8 cellular contexts compared by ENCODE assay signal in the genomic region with DNA sequence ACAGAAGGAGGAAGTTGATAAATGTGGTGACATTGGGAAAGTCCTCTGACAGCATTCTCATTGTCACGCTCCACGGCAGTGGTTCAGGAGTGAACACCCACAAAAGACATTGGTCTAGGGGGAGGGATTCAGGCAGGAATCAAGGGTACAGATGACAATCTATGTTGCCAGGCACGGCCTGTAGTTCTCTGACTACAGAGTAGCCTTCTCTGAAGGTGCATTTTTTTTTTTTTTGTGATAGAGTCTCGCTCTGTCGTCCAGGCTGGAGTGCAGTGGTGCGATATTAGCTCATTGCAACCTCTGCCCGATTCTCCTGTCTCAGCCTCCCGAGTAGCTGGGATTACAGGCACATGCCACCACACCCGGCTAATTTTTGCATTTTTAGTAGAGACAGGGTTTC. TPM values are rescaled to one million over a fixed set of nuclear protein-coding genes. Genes with fewer than 3 reads are reported as not detected.
DNase-seq lines count a peak whose midpoint lies in the region; ATAC-seq and TF ChIP-seq lines count a peak whose summit lies in the region.

No MANE protein-coding gene starts in this region.

- H3K36me3 ChIP-seq in thyroid gland (no peaks in the 10 kb centered on the region), mesendoderm (ENCODE audit: control insufficient read depth, insufficient read depth, low read length) (no peaks in the 10 kb centered on the region)

- H3K4me2 ChIP-seq in mesendoderm (ENCODE audit: low read length): no peak overlapping the region

- no peak overlapping the region for H2BK120ac ChIP-seq in mesendoderm (ENCODE audit: low read depth, low read length)

- 86 to 88% methylated on average over 9 of the region's 9 CpGs for WGBS in thyroid gland, 2 donors
- no CpG with 5 or more reads among the region's 9 CpGs for WGBS in mesendoderm (ENCODE audit: extremely low coverage, insufficient coverage, low lambda C conversion rate)

- no peak overlapping the region for H4K5ac ChIP-seq in mesendoderm (ENCODE audit: low read length)

- H3K9ac ChIP-seq in mesendoderm (ENCODE audit: low read length): no peak overlapping the region

- no peaks in the 10 kb centered on the region for H3K9me3 Mint-ChIP-seq in stimulated activated naive CD8-positive, alpha-beta T cell treated with anti-CD3 and anti-CD28 coated beads, Interleukin-15, Interleukin-2, amounts not matched to agents 100 ng/mL and 50 ng/mL, for 24 hours

- CTCF ChIA-PET in HEK293T (lab: Yijun Ruan, JAX): no interaction called here

- TF ChIP-seq POLR2A in erythroblast (IDR thresholded peaks at IDR 0.05; ENCODE audit: low read length) (peak; percentile 29), thyroid gland (IDR thresholded peaks at IDR 0.05) (no peak)

- peak overlapping the region; percentile 2 for H3K4me3 Mint-ChIP-seq in stimulated activated naive CD8-positive, alpha-beta T cell treated with anti-CD3 and anti-CD28 coated beads, Interleukin-15, Interleukin-2, amounts not matched to agents 100 ng/mL and 50 ng/mL, for 24 hours

- H2BK15ac ChIP-seq in mesendoderm (replicated peaks; ENCODE audit: low read depth): no peak overlapping the region

- peaks cover 25% of the 10 kb centered on the region for H3K4me1 Mint-ChIP-seq in stimulated activated naive CD8-positive, alpha-beta T cell treated with anti-CD3 and anti-CD28 coated beads, Interleukin-15, Interleukin-2, amounts not matched to agents 100 ng/mL and 50 ng/mL, for 24 hours (ENCODE audit: low read depth)

- H3K18ac ChIP-seq in mesendoderm (ENCODE audit: low read length): no peak overlapping the region

- H3K4me3 ChIP-seq in thyroid gland (replicated peaks in 1 of 3): no peak overlapping the region
- no peak overlapping the region for H3K4me3 ChIP-seq in mesendoderm (ENCODE audit: low read length)

- intact Hi-C loops in thyroid gland (cut with DNase I): no loop called here

- ATAC-seq in GM18858 (IDR thresholded peaks at IDR 0.05; ENCODE audit: unreplicated experiment): peak; percentile 64

- POLR2A ChIA-PET in HEK293T (lab: Yijun Ruan, JAX): no interaction called here

- H3K79me2 ChIP-seq in mesendoderm (ENCODE audit: control insufficient read depth, insufficient read depth, low read length): no peaks in the 10 kb centered on the region

- TF ChIP-seq CTCF in thyroid gland (IDR thresholded peaks at IDR 0.05): no peak

- DNase-seq in HEK293T (ENCODE audit: extremely low spot score): no peak
- DNase-seq in MV-4-11 (lab: John Stamatoyannopoulos, UW): peak; percentile 98
- DNase-seq in erythroblast (lab: John Stamatoyannopoulos, UW): peak; percentile 64 to 90
- DNase-seq in thyroid gland: no peak
- no peak for DNase-seq in NCI-H510A treated with DMSO at 0.1 percent for 48 hours (lab: John Stamatoyannopoulos, UW)
- DNase-seq in mesendoderm: no peak

- H3K9me3 ChIP-seq in thyroid gland: no peaks in the 10 kb centered on the region

- peak overlapping the region; percentile 78 for H3K27ac Mint-ChIP-seq in stimulated activated naive CD8-positive, alpha-beta T cell treated with anti-CD3 and anti-CD28 coated beads, Interleukin-15, Interleukin-2, amounts not matched to agents 100 ng/mL and 50 ng/mL, for 24 hours

- H3K27ac ChIP-seq in thyroid gland (no peak overlapping the region), mesendoderm (ENCODE audit: low read depth, low read length) (no peak overlapping the region)

- H3K27me3 ChIP-seq in thyroid gland (no peaks in the 10 kb centered on the region), mesendoderm (ENCODE audit: insufficient read depth, low read length, poor library complexity) (no peaks in the 10 kb centered on the region)

- no peak overlapping the region for H3K56ac ChIP-seq in mesendoderm (ENCODE audit: low read length)

- H3K4ac ChIP-seq in mesendoderm (ENCODE audit: low read depth, low read length): no peak overlapping the region

- no peaks in the 10 kb centered on the region for H3K79me1 ChIP-seq in mesendoderm (ENCODE audit: low read length)

- H3K23ac ChIP-seq in mesendoderm (ENCODE audit: low read length): no peak overlapping the region

- H2AK5ac ChIP-seq in mesendoderm (ENCODE audit: low read length): no peak overlapping the region

- H3K4me1 ChIP-seq in thyroid gland (no peaks in the 10 kb centered on the region), mesendoderm (ENCODE audit: control insufficient read depth, low read depth, low read length) (peaks cover 2% of the 10 kb centered on the region)

- H2BK5ac ChIP-seq in mesendoderm (ENCODE audit: low read length): no peak overlapping the region

- no peaks in the 10 kb centered on the region for H3K36me3 Mint-ChIP-seq in stimulated activated naive CD8-positive, alpha-beta T cell treated with anti-CD3 and anti-CD28 coated beads, Interleukin-15, Interleukin-2, amounts not matched to agents 100 ng/mL and 50 ng/mL, for 24 hours (ENCODE audit: low read depth)

- peaks cover 2% of the 10 kb centered on the region for H3K27me3 Mint-ChIP-seq in stimulated activated naive CD8-positive, alpha-beta T cell treated with anti-CD3 and anti-CD28 coated beads, Interleukin-15, Interleukin-2, amounts not matched to agents 100 ng/mL and 50 ng/mL, for 24 hours

- no peak overlapping the region for H4K8ac ChIP-seq in mesendoderm (ENCODE audit: low read depth, low read length)

TF ChIP-seq in HEK293T, 16 proteins besides CTCF, POLR2A, EP300 and RAD21:
- TF ChIP-seq NFRKB (IDR thresholded peaks at IDR 0.05) (no peak), ZNF384 (IDR thresholded peaks at IDR 0.05) (peak; percentile 19; the same call in 1 of the 2 replicates)

RNA-seq across cellular contexts. Expression of a gene that starts 7.4 kb away (rescaled TPM):
- 100 to 1,000 TPM in 3 of 4 donors, 10 to 100 TPM in 1; 92.4 to 117 (median 106) TPM for total RNA-seq in thyroid gland
- polyA plus RNA-seq in mesendoderm (2013, experiment 1 of 2): 38.0 TPM
- 39.7 TPM for polyA plus RNA-seq in mesendoderm (2013, experiment 2 of 2)

RNA-seq across cellular contexts. Expression of a gene that starts 12.4 kb away (rescaled TPM):
- 10 to 100 TPM in 3 of 4 donors, 1 to 10 TPM in 1; 9.0 to 34.8 (median 20.9) TPM for total RNA-seq in thyroid gland
- 188 TPM for polyA plus RNA-seq in mesendoderm (2013, experiment 1 of 2)
- polyA plus RNA-seq in mesendoderm (2013, experiment 2 of 2): 198 TPM

RNA-seq across cellular contexts. Expression of a gene that starts 38.3 kb away (rescaled TPM):
- total RNA-seq in thyroid gland: 10 to 100 TPM; 16.4 to 94.2 (median 78.6) TPM
- polyA plus RNA-seq in mesendoderm (2013, experiment 1 of 2): 124 TPM
- polyA plus RNA-seq in mesendoderm (2013, experiment 2 of 2): 123 TPM

Comparison
In these comparisons a context has a peak if more than half of its experiments do, and no peak if none do; other contexts are left out.
1. DNase-seq: peak in MV-4-11 (single experiment) and erythroblast (2 of 2); none in HEK293T (single experiment), thyroid gland (0 of 2), NCI-H510A treated with DMSO at 0.1 percent for 48 hours (single experiment) and mesendoderm (single experiment).